ENCODE assay signal across 15 cellular contexts in genomic region chr14:57380935-57381334, GRCh38.
"Had no signal": no experiment of that assay in that cellular context is flagged by ENCODE, and none has a peak within 500 bp of the region (broad histone marks: within the 10 kb centered on the region; RNA-seq: fewer than 3 reads in every experiment).

No MANE protein-coding gene starts in this region.

- H3K36me3 Mint-ChIP-seq: activated naive CD8-positive, alpha-beta T cell treated with anti-CD3 and anti-CD28 coated beads, Interleukin-2, amount 10 ng/mL, durations not matched to agents 7 days and 5 days; brain; stimulated activated naive B cell treated with anti-CD40 and anti-IgM and Interleukin-4, amounts not matched to agents 10 μg/mL and 1 μg/mL and 100 μg/mL, for 72 hours had no signal

- DNase-seq: activated CD4-positive, alpha-beta T cell treated with anti-CD3 and anti-CD28 coated beads, Interleukin-2, amount 10 ng/mL, durations not matched to agents 7 days and 5 days; activated CD4-positive, CD25-positive, alpha-beta regulatory T cell; activated CD8-positive, alpha-beta memory T cell treated with anti-CD3 and anti-CD28 coated beads for 24 hours; activated gamma-delta T cell treated with Interleukin-2 at 50 U/mL for 16 hours; activated naive CD8-positive, alpha-beta T cell treated with anti-CD3 and anti-CD28 coated beads, Interleukin-2, amount 10 ng/mL, durations not matched to agents 7 days and 5 days; cerebellar nuclear complex; effector memory CD4-positive, alpha-beta T cell; stimulated activated CD4-positive, alpha-beta T cell treated with anti-CD3 and anti-CD28 coated beads, Interleukin-2, amount 100 ng/mL, for 48 hours; stimulated activated naive B cell treated with anti-CD40 and anti-IgM and Interleukin-4, amounts not matched to agents 10 μg/mL and 1 μg/mL and 100 μg/mL, for 72 hours; T-helper 2 cell; thyroid gland had no signal

- H3K4me3 ChIP-seq: gastroesophageal sphincter, lung, thyroid gland had no signal

- H3K9me3 Mint-ChIP-seq: activated CD4-positive, alpha-beta T cell treated with anti-CD3 and anti-CD28 coated beads, Interleukin-2, amount 10 ng/mL, durations not matched to agents 7 days and 5 days; activated naive CD8-positive, alpha-beta T cell treated with anti-CD3 and anti-CD28 coated beads, Interleukin-2, amount 10 ng/mL, durations not matched to agents 7 days and 5 days; brain; stimulated activated naive B cell treated with anti-CD40 and anti-IgM and Interleukin-4, amounts not matched to agents 10 μg/mL and 1 μg/mL and 100 μg/mL, for 72 hours had no signal

- H3K4me1 ChIP-seq: gastroesophageal sphincter had no signal

- H3K4me1 Mint-ChIP-seq: activated CD4-positive, alpha-beta T cell treated with anti-CD3 and anti-CD28 coated beads, Interleukin-2, amount 10 ng/mL, durations not matched to agents 7 days and 5 days; activated naive CD8-positive, alpha-beta T cell treated with anti-CD3 and anti-CD28 coated beads, Interleukin-2, amount 10 ng/mL, durations not matched to agents 7 days and 5 days; brain; stimulated activated naive B cell treated with anti-CD40 and anti-IgM and Interleukin-4, amounts not matched to agents 10 μg/mL and 1 μg/mL and 100 μg/mL, for 72 hours had no signal

- H3K27ac Mint-ChIP-seq: activated CD4-positive, alpha-beta T cell treated with anti-CD3 and anti-CD28 coated beads, Interleukin-2, amount 10 ng/mL, durations not matched to agents 7 days and 5 days; activated naive CD8-positive, alpha-beta T cell treated with anti-CD3 and anti-CD28 coated beads, Interleukin-2, amount 10 ng/mL, durations not matched to agents 7 days and 5 days; brain; stimulated activated naive B cell treated with anti-CD40 and anti-IgM and Interleukin-4, amounts not matched to agents 10 μg/mL and 1 μg/mL and 100 μg/mL, for 72 hours had no signal

- H3K27ac ChIP-seq: gastroesophageal sphincter, neutrophil, thyroid gland had no signal

- ATAC-seq: gastroesophageal sphincter; stimulated activated naive B cell treated with anti-CD40 and anti-IgM and Interleukin-4, amounts not matched to agents 10 μg/mL and 1 μg/mL and 100 μg/mL, for 72 hours had no signal

- H3K27me3 ChIP-seq: gastroesophageal sphincter, thyroid gland had no signal

- H3K9me3 ChIP-seq: gastroesophageal sphincter, neutrophil, thyroid gland had no signal

- H3K4me3 Mint-ChIP-seq: activated CD4-positive, alpha-beta T cell treated with anti-CD3 and anti-CD28 coated beads, Interleukin-2, amount 10 ng/mL, durations not matched to agents 7 days and 5 days; activated naive CD8-positive, alpha-beta T cell treated with anti-CD3 and anti-CD28 coated beads, Interleukin-2, amount 10 ng/mL, durations not matched to agents 7 days and 5 days; brain; stimulated activated naive B cell treated with anti-CD40 and anti-IgM and Interleukin-4, amounts not matched to agents 10 μg/mL and 1 μg/mL and 100 μg/mL, for 72 hours had no signal

- H3K36me3 ChIP-seq: gastroesophageal sphincter, neutrophil, thyroid gland had no signal
